ENCODE assay signal across 12 cellular contexts in the genomic region with DNA sequence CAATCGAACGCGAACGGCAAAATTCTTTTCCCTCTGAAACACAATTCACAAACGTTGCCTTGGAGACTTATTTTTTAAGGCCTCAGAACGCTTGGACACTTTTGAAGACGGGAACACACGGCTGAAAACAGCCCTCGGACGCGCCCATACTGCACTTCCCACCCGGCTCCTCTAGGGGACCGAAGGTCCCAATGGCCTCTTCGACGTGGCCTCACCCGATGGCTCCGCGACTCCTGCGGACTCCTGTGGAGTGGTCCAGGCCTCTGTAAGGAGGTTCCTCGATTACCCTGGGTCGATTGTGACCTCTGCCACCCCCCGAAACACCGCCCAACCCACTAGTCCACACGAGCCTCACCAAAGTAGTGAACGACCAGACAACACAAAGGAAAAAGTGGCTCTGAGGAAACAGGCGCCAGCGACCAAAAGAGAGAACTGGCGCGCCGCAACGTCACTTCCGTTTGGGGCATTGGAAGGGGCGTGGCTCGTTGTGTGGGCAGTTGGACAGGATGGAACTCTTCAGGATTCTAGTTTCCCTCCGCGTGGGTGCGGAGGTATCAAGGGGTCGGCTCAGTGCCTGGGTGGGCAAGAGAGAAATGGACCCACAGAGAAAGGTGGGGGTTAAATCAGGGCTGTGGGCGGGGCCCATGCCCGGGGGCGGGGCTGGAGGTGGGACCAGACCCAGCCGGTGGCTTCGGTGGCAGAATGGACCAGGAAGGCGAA. TPM values are rescaled to one million over a fixed set of nuclear protein-coding genes. Genes with fewer than 3 reads are reported as not detected.
A peak's percentile ranks its signal among the peaks of the same experiment; 100 is the strongest.
DNase-seq lines count a peak whose midpoint lies in the region; ATAC-seq, FAIRE-seq and TF ChIP-seq lines count a peak whose summit lies in the region.
"Had no signal": no experiment of that assay in that cellular context is flagged by ENCODE, and none has a peak within 500 bp of the region (broad histone marks: within the 10 kb centered on the region; RNA-seq: fewer than 3 reads in every experiment).

Gene ZNF560, minus strand, starts transcription at position 434 of the 720 bp plus-strand sequence. CDS start 23,303 bp downstream, outside the sequence.

- H3K4me1 Mint-ChIP-seq in neural progenitor cell = no peaks in the 10 kb centered on the region

- H3K79me2 ChIP-seq in K562 (ENCODE audit: control insufficient read depth, insufficient read depth, low read length) (no peaks in the 10 kb centered on the region), neural progenitor cell (ENCODE audit: low read depth) (no peaks in the 10 kb centered on the region)

- H3K4me2 ChIP-seq in K562 (ENCODE audit: insufficient read depth, low read length) = peak within 1 kb of the TSS; percentile 12; the same call in 1 of the 2 replicates
- H3K4me2 ChIP-seq in neural progenitor cell = no peak within 1 kb of the TSS
- H3K4me2 ChIP-seq: BLaER1 had no signal

- H3K36me3 ChIP-seq in MG63 (no peaks in the 10 kb centered on the region), K562 (ENCODE audit: control insufficient read depth, insufficient read depth, low read length) (no peaks in the 10 kb centered on the region), neural progenitor cell (no peaks in the 10 kb centered on the region), kidney (ENCODE audit: control insufficient read depth in 1 of 2, insufficient read depth in 2 of 2, low read length in 2 of 2) (no peaks in the 10 kb centered on the region)
- H3K36me3 ChIP-seq: BLaER1, Peyer's patch had no signal

- peak within 1 kb of the TSS; percentile 65; the same call in 1 of the 2 replicates for H2AFZ ChIP-seq in K562 (ENCODE audit: low read depth, low read length)
- H2AFZ ChIP-seq in neural progenitor cell (replicated peaks) = no peak within 1 kb of the TSS

- FAIRE-seq in K562 (lab: Jason Lieb, UNC) = no peak
- no peak for FAIRE-seq in kidney (lab: Jason Lieb, UNC)
- FAIRE-seq: urothelium cell line had no signal

- ATAC-seq in K562 = peak; percentile 39; the same call in 1 of the 3 replicates

- no peaks in the 10 kb centered on the region for H3K27me3 Mint-ChIP-seq in neural progenitor cell (ENCODE audit: insufficient read depth, low read depth)

- no peak for TF ChIP-seq POLR2A in K562 (conservative IDR thresholded peaks at IDR 0.05)

- H3K36me3 Mint-ChIP-seq in neural progenitor cell = no peaks in the 10 kb centered on the region

- H3F3A ChIP-seq in neural progenitor cell (ENCODE audit: low read depth) = no peaks in the 10 kb centered on the region

- peak; percentile 3 for DNase-seq in NCI-H748 (lab: John Stamatoyannopoulos, UW; ENCODE audit: unreplicated experiment)
- DNase-seq in NCI-H748 treated with DMSO at 0.1 percent for 48 hours (lab: John Stamatoyannopoulos, UW) = no peak
- DNase-seq in MG63 = peak; percentile 17
- peak; percentile 0 to 19 (median 12) for DNase-seq in K562 (ENCODE audit: extremely low read depth in 1 of 4, low spot score in 3 of 4)
- no peak for DNase-seq in neural progenitor cell (ENCODE audit: low spot score)
- no peak for DNase-seq in NCI-H2171 (lab: John Stamatoyannopoulos, UW)
- no peak for DNase-seq in kidney
- no peak for DNase-seq in DMS153 (lab: John Stamatoyannopoulos, UW)
- DNase-seq: kidney glomerular epithelial cell, Peyer's patch had no signal

- peaks cover 49% of the 10 kb centered on the region for H3K9me3 Mint-ChIP-seq in neural progenitor cell

- no peak within 1 kb of the TSS for H3K4me3 Mint-ChIP-seq in neural progenitor cell

- no TSS peak for BruUV-seq in K562 (replicated peaks; lab: Mats Ljungman, UMichigan)

- H3K27ac Mint-ChIP-seq in neural progenitor cell = no peak within 1 kb of the TSS

- CTCF ChIA-PET in K562 (lab: Yijun Ruan, JAX; ENCODE audit: low intra/inter-chr PET ratio) = no interaction called here

- H3K9ac ChIP-seq in K562 (ENCODE audit: insufficient read depth in 1 of 2, low read depth in 2 of 2, low read length in 2 of 2) = no peak within 1 kb of the TSS
- no peak within 1 kb of the TSS for H3K9ac ChIP-seq in neural progenitor cell
- H3K9ac ChIP-seq in kidney (ENCODE audit: low read length in 2 of 2) = no peak within 1 kb of the TSS
- H3K9ac ChIP-seq: BLaER1 had no signal

- 28% methylated on average over 38 of the region's 44 CpGs for WGBS in K562 (ENCODE audit: insufficient coverage, low coverage, missing lambda C conversion rate)

- H4K20me1 ChIP-seq in K562 (replicated peaks; ENCODE audit: control insufficient read depth, insufficient read depth, low read length) = no peaks in the 10 kb centered on the region
- no peaks in the 10 kb centered on the region for H4K20me1 ChIP-seq in neural progenitor cell (ENCODE audit: low read depth)
- H4K20me1 ChIP-seq: BLaER1 had no signal

- H3K4me1 ChIP-seq in K562 (replicated peaks in 1 of 2; ENCODE audit: control insufficient read depth in 2 of 2, insufficient read depth in 2 of 2, low read length in 2 of 2) (no peaks in the 10 kb centered on the region), neural progenitor cell (no peaks in the 10 kb centered on the region), kidney (ENCODE audit: control insufficient read depth in 1 of 2, insufficient read depth in 1 of 2, low read depth in 1 of 2, low read length in 2 of 2) (no peaks in the 10 kb centered on the region)
- H3K4me1 ChIP-seq: BLaER1, Peyer's patch had no signal

- H3K9me1 ChIP-seq in K562 (ENCODE audit: control insufficient read depth, insufficient read depth, low read length) = no peaks in the 10 kb centered on the region

- TF ChIP-seq EP300 in K562 (IDR thresholded peaks at IDR 0.05; ENCODE audit: low read length) = no peak

- no peaks in the 10 kb centered on the region for H3K27me3 ChIP-seq in MG63
- H3K27me3 ChIP-seq in K562 (ENCODE audit: control insufficient read depth in 2 of 2, insufficient read depth in 2 of 2, low read length in 2 of 2) = no peaks in the 10 kb centered on the region
- no peaks in the 10 kb centered on the region for H3K27me3 ChIP-seq in neural progenitor cell
- H3K27me3 ChIP-seq: BLaER1, Peyer's patch had no signal

- H3K9me3 ChIP-seq in MG63 = peaks cover 31% of the 10 kb centered on the region
- H3K9me3 ChIP-seq in K562 (replicated peaks; ENCODE audit: control insufficient read depth, insufficient read depth, low read depth, low read length) = peaks cover 4% of the 10 kb centered on the region
- peaks cover 13% of the 10 kb centered on the region for H3K9me3 ChIP-seq in neural progenitor cell (ENCODE audit: low read depth)
- peaks cover 3 to 9% of the 10 kb centered on the region in 2 donors for H3K9me3 ChIP-seq in kidney (ENCODE audit: control insufficient read depth in 1 of 2, low read length in 2 of 2)

- H3K27ac ChIP-seq in K562 (ENCODE audit: extremely low read depth, low read depth, low read length) = no peak within 1 kb of the TSS
- no peak within 1 kb of the TSS for H3K27ac ChIP-seq in neural progenitor cell
- H3K27ac ChIP-seq in kidney (ENCODE audit: low read depth in 2 of 2, low read length in 2 of 2) = no peak within 1 kb of the TSS
- H3K27ac ChIP-seq: BLaER1, Peyer's patch had no signal

- H3K4me3 ChIP-seq in MG63 (no peak within 1 kb of the TSS), K562 (no peak within 1 kb of the TSS), neural progenitor cell (no peak within 1 kb of the TSS), kidney (ENCODE audit: low read length in 2 of 2) (no peak within 1 kb of the TSS)
- H3K4me3 ChIP-seq: BLaER1, Peyer's patch had no signal

- POLR2A ChIA-PET in K562 (lab: Yijun Ruan, JAX) = no interaction called here

- TF ChIP-seq RAD21 in K562 (CRISPR knock-in tag; conservative IDR thresholded peaks at IDR 0.05 in 1 of 2, IDR thresholded peaks at IDR 0.05 in 1 of 2) = no peak

- in situ Hi-C loops in K562 (cut with MboI) = no loop called here

- intact Hi-C loops in K562 (cut with micrococcal nuclease) = no loop called here
- intact Hi-C loops in kidney (cut with DNase I) = no loop called here

- TF ChIP-seq CTCF in K562 (IDR thresholded peaks at IDR 0.05 in 2 of 3, conservative IDR thresholded peaks at IDR 0.05 in 1 of 3; ENCODE audit: insufficient read depth in 2 of 3, low read depth in 1 of 3, low read length in 3 of 3) (0 out of 6 replicates have a peak, but pooled peaks of 1 of the 3 experiments have one; percentile 35), neural progenitor cell (IDR thresholded peaks at IDR 0.05) (peak; percentile 12), kidney (IDR thresholded peaks at IDR 0.05; ENCODE audit: borderline replicate concordance, extremely low read depth, insufficient read depth) (no peak)

TF ChIP-seq in K562, 482 proteins besides CTCF, POLR2A, EP300 and RAD21 (continues in another document):
- no peak for TF ChIP-seq SOX6 (IDR thresholded peaks at IDR 0.05)
- no peak for TF ChIP-seq PHB (CRISPR knock-in tag; IDR thresholded peaks at IDR 0.05)
- no peak for TF ChIP-seq CEBPB (tag; IDR thresholded peaks at IDR 0.05)
- no peak for TF ChIP-seq THRAP3 (IDR thresholded peaks at IDR 0.05; ENCODE audit: borderline replicate concordance)
- TF ChIP-seq GABPB1 (CRISPR knock-in tag; IDR thresholded peaks at IDR 0.05) = peak; percentile 61; the same call in 1 of the 2 replicates
- no peak for TF ChIP-seq ZFP30 (CRISPR knock-in tag; IDR thresholded peaks at IDR 0.05; ENCODE audit: borderline replicate concordance)

RNA-seq across cellular contexts. Expression of gene ZNF560, which starts in this region (rescaled TPM):
- not detected in 2 replicates for total RNA-seq in MG63 (2014; rRNA removed; shearing (Covaris generic); ENCODE audit: low replicate concordance)
- total RNA-seq in K562 (2011; cell fraction: chromatin; rRNA removed; ENCODE audit: low replicate concordance) = 0.25 TPM in 1 of 2 replicates, not detected in the other
- total RNA-seq in K562 (2011; cell fraction: nucleolus; rRNA removed) = not detected in 2 replicates
- not detected in 2 replicates for total RNA-seq in K562 (2011; cell fraction: nucleoplasm; rRNA removed)
- total RNA-seq in K562 (2014; rRNA removed) (not detected in 2 replicates), K562 (2014; rRNA removed; fragmentation: Illumina TruSeq; extraction: Trizol) (0.04 TPM in 1 of 2 replicates, not detected in the other), K562 (2015; rRNA removed; fragmentation: Illumina TruSeq; extraction: Trizol) (not detected in 2 replicates), K562 (2021) (0.09 TPM in 1 of 2 replicates, not detected in the other), neural progenitor cell (ENCODE audit: low replicate concordance) (not detected in 2 replicates), kidney (not detected)
- polyA plus RNA-seq in K562 (2011; rRNA removed) (not detected in 2 replicates), K562 (2014; fragmentation: Illumina TruSeq; extraction: Trizol) (0.04 and 0.26 TPM in 2 replicates), K562 (2014; fragmentation: Nextera tagmentation; extraction: Ambion mirVana) (under 1 TPM; 0.06 to 0.18 TPM), K562 (2014; rRNA removed) (0.03 and 0.04 TPM in 2 replicates), kidney (ENCODE audit: insufficient read depth, low read depth, low replicate concordance) (not detected)
- polyA plus RNA-seq in K562 (2011; cell fraction: cytosol; rRNA removed) = 0.01 TPM in 1 of 2 replicates, not detected in the other
- polyA plus RNA-seq in K562 (2011; cell fraction: nucleus; rRNA removed) = not detected in 2 replicates
- polyA plus RNA-seq in K562 (2012) = 0.04 and 0.35 TPM in 2 replicates
- polyA minus RNA-seq in K562 (2011; rRNA and poly(A)+ RNA removed) = not detected in 2 replicates
- not detected in 2 replicates for polyA minus RNA-seq in K562 (2011; cell fraction: cytosol; rRNA and poly(A)+ RNA removed)
- polyA minus RNA-seq in K562 (2011; cell fraction: nucleus; rRNA and poly(A)+ RNA removed) = not detected in 2 replicates
- total RNA-seq: Peyer's patch had no signal

Comparison
In these comparisons a context has a peak if more than half of its experiments do, and no peak if none do; other contexts are left out.
1. Peak in DNase-seq in MG63; RNA of the gene not detected or under 1 TPM.
2. Peak in DNase-seq, ATAC-seq and H3K4me2 ChIP-seq in K562; RNA of the gene not detected or under 1 TPM.